Comparison of ENCODE assay signal across 1 cellular context in genomic region chr11:34052036-34052607, GRCh38.
TF ChIP-seq lines count a peak whose summit lies in the region.

No MANE protein-coding gene starts in this region.

TF ChIP-seq in HepG2, 621 proteins besides CTCF, POLR2A, EP300 and RAD21 (continued from another document):
- no peak for TF ChIP-seq ZBTB46 (CRISPR knock-in tag; IDR thresholded peaks at IDR 0.05; ENCODE audit: borderline replicate concordance)
